3 cellular contexts compared by ENCODE assay signal in genomic region chr1:62508187-62508758, GRCh38.
TF ChIP-seq lines count a peak whose summit lies in the region.

No MANE protein-coding gene starts in this region.

TF ChIP-seq in GM23338, 12 proteins besides CTCF, POLR2A, EP300 and RAD21 (continues in another document):
- no peak for TF ChIP-seq ZNF462 (CRISPR knock-in tag; IDR thresholded peaks at IDR 0.05)
- TF ChIP-seq EZH2 (IDR thresholded peaks at IDR 0.05; ENCODE audit: low read depth, unreplicated experiment), result no peak
- no peak for TF ChIP-seq ZNF331 (CRISPR knock-in tag; IDR thresholded peaks at IDR 0.05; ENCODE audit: low read depth)
- TF ChIP-seq EZH2phosphoT487 (IDR thresholded peaks at IDR 0.05; ENCODE audit: unreplicated experiment), result no peak
- TF ChIP-seq ETS1 (IDR thresholded peaks at IDR 0.05), result no peak

TF ChIP-seq in H1, 55 proteins besides CTCF, POLR2A, EP300 and RAD21 (continued from another document):
- no peak for TF ChIP-seq CHD7 (IDR thresholded peaks at IDR 0.05; ENCODE audit: insufficient replicate concordance, low read length)
- TF ChIP-seq KDM4A (IDR thresholded peaks at IDR 0.05; ENCODE audit: low read depth, low read length, severe bottlenecking), result no peak
- TF ChIP-seq JUN (IDR thresholded peaks at IDR 0.05; ENCODE audit: low read depth, low read length), result no peak
- TF ChIP-seq NRF1 (IDR thresholded peaks at IDR 0.05; ENCODE audit: low read depth, low read length), result no peak

TF ChIP-seq in neural cell, 6 proteins besides CTCF, POLR2A, EP300 and RAD21:
- TF ChIP-seq REST (IDR thresholded peaks at IDR 0.05; ENCODE audit: borderline replicate concordance) (no peak), EZH2 (IDR thresholded peaks at IDR 0.05; ENCODE audit: borderline replicate concordance, insufficient read depth, low read length, poor library complexity, severe bottlenecking) (no peak), SMC3 (conservative IDR thresholded peaks at IDR 0.05; ENCODE audit: poor library complexity) (peak; percentile 75), TAF1 (IDR thresholded peaks at IDR 0.05; ENCODE audit: low read depth) (no peak)
